8 cellular contexts compared by ENCODE assay signal in the genomic region with DNA sequence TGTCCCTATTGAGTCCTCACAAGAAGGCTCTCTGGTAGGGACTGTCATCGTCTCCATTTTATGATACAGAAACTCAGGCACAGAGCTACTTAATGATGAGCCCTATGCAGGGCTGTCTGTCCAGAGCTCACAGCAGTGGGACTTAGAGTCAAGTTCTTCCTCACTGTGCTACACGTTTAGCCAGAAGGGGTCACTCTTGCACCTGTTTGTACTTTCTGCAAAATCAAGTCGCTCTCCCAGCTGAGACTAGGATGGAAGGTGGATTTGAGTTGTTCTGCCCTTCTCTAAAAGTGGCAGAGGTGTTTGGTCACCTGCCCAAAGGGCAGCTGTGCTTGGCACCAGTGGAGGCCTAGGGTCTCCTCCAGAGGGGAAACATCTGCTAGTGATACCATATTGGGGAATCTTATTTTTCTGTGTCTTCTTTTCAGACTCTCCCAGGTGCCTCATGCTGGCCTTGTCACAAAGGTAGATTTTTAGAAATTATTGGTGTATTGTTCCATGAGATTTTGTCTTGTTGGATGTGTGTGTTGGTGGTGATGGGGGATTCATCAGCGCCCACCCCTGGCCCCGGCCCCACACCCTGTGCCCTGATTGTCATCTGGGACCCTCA.
DNase-seq lines count a peak whose midpoint lies in the region; ATAC-seq and TF ChIP-seq lines count a peak whose summit lies in the region.

No MANE protein-coding gene starts in this region.

- no peaks in the 10 kb centered on the region for H3K27me3 Mint-ChIP-seq in memory B cell
- no peaks in the 10 kb centered on the region for H3K27me3 Mint-ChIP-seq in stimulated activated naive CD8-positive, alpha-beta T cell treated with anti-CD3 and anti-CD28 coated beads, Interleukin-15, amount 100 ng/mL, for 72 hours

- no peak overlapping the region for H3K27ac ChIP-seq in C4-2B

- H3K36me3 Mint-ChIP-seq in memory B cell: peaks cover 14% of the 10 kb centered on the region

- ATAC-seq in memory B cell (ENCODE audit: low read depth): peak; percentile 35
- peak; percentile 59 for ATAC-seq in stimulated activated naive CD8-positive, alpha-beta T cell treated with anti-CD3 and anti-CD28 coated beads, Interleukin-15, amount 100 ng/mL, for 72 hours
- ATAC-seq in omental fat pad (ENCODE audit: low FRiP score): no peak

- H3K4me1 Mint-ChIP-seq in memory B cell: peaks cover 4% of the 10 kb centered on the region
- peaks cover 12% of the 10 kb centered on the region for H3K4me1 Mint-ChIP-seq in stimulated activated naive CD8-positive, alpha-beta T cell treated with anti-CD3 and anti-CD28 coated beads, Interleukin-15, amount 100 ng/mL, for 72 hours

- peak; percentile 63 for DNase-seq in GM20000 (ENCODE audit: low spot score)
- DNase-seq in NCI-H345 treated with DMSO at 0.1 percent for 48 hours (lab: John Stamatoyannopoulos, UW; ENCODE audit: unreplicated experiment): peak; percentile 54
- peak; percentile 20 for DNase-seq in activated CD4-positive, CD25-positive, alpha-beta regulatory T cell treated with anti-CD3 and anti-CD28 coated beads, Interleukin-2, amount 50 U/mL, for 16 hours (ENCODE audit: low read depth, low spot score)
- DNase-seq in effector CD8-positive, alpha-beta T cell (lab: John Stamatoyannopoulos, UW): peak; percentile 19
- DNase-seq in memory B cell (ENCODE audit: low spot score in 2 of 2): peak; percentile 13 to 27
- peak; percentile 38 to 55 for DNase-seq in stimulated activated naive CD8-positive, alpha-beta T cell treated with anti-CD3 and anti-CD28 coated beads, Interleukin-15, amount 100 ng/mL, for 72 hours
- DNase-seq in omental fat pad (ENCODE audit: low spot score): no peak

- H3K27ac Mint-ChIP-seq in memory B cell: no peak overlapping the region
- no peak overlapping the region for H3K27ac Mint-ChIP-seq in stimulated activated naive CD8-positive, alpha-beta T cell treated with anti-CD3 and anti-CD28 coated beads, Interleukin-15, amount 100 ng/mL, for 72 hours

- TF ChIP-seq CTCF in C4-2B (conservative IDR thresholded peaks at IDR 0.05): peak; percentile 90
- TF ChIP-seq CTCF in GM20000 (IDR thresholded peaks at IDR 0.05; ENCODE audit: extremely low read depth, missing control alignments): peak; percentile 44
- TF ChIP-seq CTCF in omental fat pad (IDR thresholded peaks at IDR 0.05): peak in 1 of 3 donors; percentile 17

- H3K4me3 Mint-ChIP-seq in memory B cell: no peak overlapping the region
- no peak overlapping the region for H3K4me3 Mint-ChIP-seq in stimulated activated naive CD8-positive, alpha-beta T cell treated with anti-CD3 and anti-CD28 coated beads, Interleukin-15, amount 100 ng/mL, for 72 hours

- H3K9me3 Mint-ChIP-seq in memory B cell: no peaks in the 10 kb centered on the region
- H3K9me3 Mint-ChIP-seq in stimulated activated naive CD8-positive, alpha-beta T cell treated with anti-CD3 and anti-CD28 coated beads, Interleukin-15, amount 100 ng/mL, for 72 hours: no peaks in the 10 kb centered on the region
